20 cellular contexts compared by ENCODE assay signal in the genomic region with DNA sequence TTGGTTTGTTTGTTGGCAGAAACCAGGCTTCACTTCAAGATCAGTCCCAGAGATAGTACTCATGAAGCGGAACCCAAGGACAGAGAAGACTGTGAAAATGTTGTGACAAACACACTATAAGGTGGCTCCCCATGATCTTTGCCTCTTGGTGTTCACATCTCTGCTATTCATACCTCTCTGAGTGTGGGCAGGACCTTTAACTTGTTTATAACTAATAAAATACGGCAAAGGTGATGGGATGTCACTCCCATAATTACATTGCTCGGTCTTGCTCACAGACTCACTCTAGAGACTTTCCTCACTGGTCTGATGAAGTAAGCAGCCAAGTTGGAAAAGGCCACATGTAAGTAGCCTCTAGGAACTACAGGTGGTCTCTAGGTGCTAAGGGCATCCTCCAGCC. TPM values are rescaled to one million over a fixed set of nuclear protein-coding genes. Genes with fewer than 3 reads are reported as not detected.
A peak's percentile ranks its signal among the peaks of the same experiment; 100 is the strongest.
DNase-seq lines count a peak whose midpoint lies in the region; ATAC-seq and TF ChIP-seq lines count a peak whose summit lies in the region.
"Had no signal": no experiment of that assay in that cellular context is flagged by ENCODE, and none has a peak within 500 bp of the region (broad histone marks: within the 10 kb centered on the region; RNA-seq: fewer than 3 reads in every experiment).

No MANE protein-coding gene starts in this region.

- H3K4me3 Mint-ChIP-seq in MCF 10A (ENCODE audit: unreplicated experiment): no peak overlapping the region
- H3K4me3 Mint-ChIP-seq in effector memory CD8-positive, alpha-beta T cell: no peak overlapping the region
- H3K4me3 Mint-ChIP-seq: B cell; CD4-positive, alpha-beta T cell; CD8-positive, alpha-beta T cell had no signal

- DNase-seq in breast epithelium (ENCODE audit: low spot score in 2 of 2): no peak
- DNase-seq in MCF 10A (ENCODE audit: unreplicated experiment): no peak
- no peak for DNase-seq in left colon
- no peak for DNase-seq in transverse colon
- DNase-seq in NCI-H1048 (lab: John Stamatoyannopoulos, UW): no peak
- no peak for DNase-seq in effector memory CD8-positive, alpha-beta T cell
- DNase-seq: AML-193; Caco-2; Calu3; CD4-positive, alpha-beta T cell; CD8-positive, alpha-beta T cell; DMS79 treated with DMSO at 0.1 percent for 48 hours; GF-D8 had no signal

- H3K36me3 ChIP-seq in breast epithelium (no peaks in the 10 kb centered on the region), parathyroid adenoma (ENCODE audit: control insufficient read depth, insufficient read depth, low read length) (no peaks in the 10 kb centered on the region), transverse colon (no peaks in the 10 kb centered on the region)
- H3K36me3 ChIP-seq: BLaER1 treated with 17β-estradiol and CSF1 and Interleukin-3, amounts not matched to agents 10 nM and 100 nM had no signal

- peaks cover under 1% of the 10 kb centered on the region for H3K4me1 Mint-ChIP-seq in MCF 10A (ENCODE audit: insufficient read depth, unreplicated experiment)
- no peaks in the 10 kb centered on the region for H3K4me1 Mint-ChIP-seq in effector memory CD8-positive, alpha-beta T cell (ENCODE audit: low read depth in 2 of 2)
- H3K4me1 Mint-ChIP-seq: B cell had no signal

- H2AFZ ChIP-seq in parathyroid adenoma: no peak overlapping the region

- H3K27me3 Mint-ChIP-seq in MCF 10A (ENCODE audit: insufficient read depth, unreplicated experiment): no peaks in the 10 kb centered on the region
- H3K27me3 Mint-ChIP-seq in effector memory CD8-positive, alpha-beta T cell: peaks cover 0 to 8% of the 10 kb centered on the region in 2 donors
- H3K27me3 Mint-ChIP-seq: B cell; CD4-positive, alpha-beta T cell had no signal

- no peak overlapping the region for H3K9ac ChIP-seq in parathyroid adenoma
- H3K9ac ChIP-seq: BLaER1 treated with 17β-estradiol and CSF1 and Interleukin-3, amounts not matched to agents 10 nM and 100 nM had no signal

- H3K36me3 Mint-ChIP-seq in MCF 10A (ENCODE audit: insufficient read depth, unreplicated experiment): no peaks in the 10 kb centered on the region
- no peaks in the 10 kb centered on the region for H3K36me3 Mint-ChIP-seq in effector memory CD8-positive, alpha-beta T cell (ENCODE audit: insufficient read depth)
- H3K36me3 Mint-ChIP-seq: CD8-positive, alpha-beta T cell had no signal

- CTCF ChIA-PET in MCF 10A (lab: Yijun Ruan, JAX): no interaction called here

- POLR2A ChIA-PET in MCF 10A (lab: Yijun Ruan, JAX): interaction anchor here (0.9 to 1.1 kb wide), 3 partner anchors 18 to 27 kb away, joined by 3 read pairs; no protein-coding TSS in a partner anchor

- H3K27me3 ChIP-seq in breast epithelium (no peaks in the 10 kb centered on the region), parathyroid adenoma (ENCODE audit: control insufficient read depth, insufficient read depth, low read length) (no peaks in the 10 kb centered on the region), transverse colon (no peaks in the 10 kb centered on the region)
- H3K27me3 ChIP-seq: BLaER1 treated with 17β-estradiol and CSF1 and Interleukin-3, amounts not matched to agents 10 nM and 100 nM had no signal

- in situ Hi-C loops in transverse colon (cut with MboI; ENCODE audit: low pct_ligation_motif_present in 1 of 4, low pct_unique_long_range_greater_than_20kb in 1 of 4, low sequenced_read_pairs in 3 of 4): no loop called here

- H3K27ac Mint-ChIP-seq in MCF 10A (ENCODE audit: low read depth, unreplicated experiment): no peak overlapping the region
- H3K27ac Mint-ChIP-seq in effector memory CD8-positive, alpha-beta T cell: no peak overlapping the region
- H3K27ac Mint-ChIP-seq: B cell; CD4-positive, alpha-beta T cell; CD8-positive, alpha-beta T cell had no signal

- TF ChIP-seq POLR2A in breast epithelium (IDR thresholded peaks at IDR 0.05) (no peak), transverse colon (IDR thresholded peaks at IDR 0.05) (peak; percentile 35)

- H3K9me3 Mint-ChIP-seq in MCF 10A (ENCODE audit: unreplicated experiment): no peaks in the 10 kb centered on the region
- H3K9me3 Mint-ChIP-seq in effector memory CD8-positive, alpha-beta T cell: no peaks in the 10 kb centered on the region
- H3K9me3 Mint-ChIP-seq: CD4-positive, alpha-beta T cell; CD8-positive, alpha-beta T cell had no signal

- H3K4me3 ChIP-seq in breast epithelium (no peak overlapping the region), parathyroid adenoma (ENCODE audit: low read depth, low read length) (no peak overlapping the region), transverse colon (no peak overlapping the region)
- H3K4me3 ChIP-seq: A549; BLaER1 treated with 17β-estradiol and CSF1 and Interleukin-3, amounts not matched to agents 10 nM and 100 nM had no signal

- no TSS peak for BruUV-seq in MCF 10A (replicated peaks; lab: Mats Ljungman, UMichigan)

- peak overlapping the region; percentile 28 to 66 for H3K27ac ChIP-seq in breast epithelium
- no peak overlapping the region for H3K27ac ChIP-seq in parathyroid adenoma
- peak overlapping the region in 3 of 4 donors; percentile 11 to 50 (median 30) for H3K27ac ChIP-seq in transverse colon
- H3K27ac ChIP-seq: 22Rv1; A549; BLaER1 treated with 17β-estradiol and CSF1 and Interleukin-3, amounts not matched to agents 10 nM and 100 nM; C4-2B had no signal

- H3K9me3 ChIP-seq in breast epithelium (no peaks in the 10 kb centered on the region), parathyroid adenoma (ENCODE audit: control insufficient read depth, low read length) (no peaks in the 10 kb centered on the region), transverse colon (peaks cover 0 to 3% of the 10 kb centered on the region in 2 donors)
- H3K9me3 ChIP-seq: A549 had no signal

- 77 to 94% methylated on average over 2 to 3 of the region's 3 CpGs for WGBS in transverse colon (ENCODE audit: low coverage in 1 of 2), 2 donors

- intact Hi-C loops in breast epithelium (cut with DNase I; ENCODE audit: low total_unique reads) (no loop called here), MCF 10A (cut with micrococcal nuclease) (no loop called here), left colon (cut with DNase I, micrococcal nuclease) (no loop called here), transverse colon (cut with DNase I; ENCODE audit: low total_unique reads) (no loop called here)

- TF ChIP-seq CTCF in breast epithelium (IDR thresholded peaks at IDR 0.05): no peak
- TF ChIP-seq CTCF in MCF 10A (IDR thresholded peaks at IDR 0.05; ENCODE audit: unreplicated experiment): no peak
- TF ChIP-seq CTCF in parathyroid adenoma (IDR thresholded peaks at IDR 0.05): no peak
- TF ChIP-seq CTCF in transverse colon (IDR thresholded peaks at IDR 0.05): no peak

- peak; percentile 98 for ATAC-seq in left colon
- ATAC-seq in effector memory CD8-positive, alpha-beta T cell (replicated peaks): no peak
- no peak for ATAC-seq in GM21423 (IDR thresholded peaks at IDR 0.05; ENCODE audit: unreplicated experiment)
- ATAC-seq: A549; CD8-positive, alpha-beta T cell had no signal

- no peaks in the 10 kb centered on the region for H3K79me2 ChIP-seq in parathyroid adenoma

- H3K4me2 ChIP-seq in parathyroid adenoma (ENCODE audit: low read length): peak overlapping the region; percentile 21
- H3K4me2 ChIP-seq: A549; BLaER1 treated with 17β-estradiol and CSF1 and Interleukin-3, amounts not matched to agents 10 nM and 100 nM had no signal

- H3K4me1 ChIP-seq in breast epithelium: no peaks in the 10 kb centered on the region
- no peaks in the 10 kb centered on the region for H3K4me1 ChIP-seq in parathyroid adenoma
- peaks cover 0 to 5% (median 2%) of the 10 kb centered on the region in 4 donors for H3K4me1 ChIP-seq in transverse colon
- H3K4me1 ChIP-seq: A549; BLaER1 treated with 17β-estradiol and CSF1 and Interleukin-3, amounts not matched to agents 10 nM and 100 nM; Caco-2 had no signal

- TF ChIP-seq EP300 in transverse colon (IDR thresholded peaks at IDR 0.05; ENCODE audit: low read depth): no peak

RNA-seq across cellular contexts. Expression of gene UGP2, which starts 30.6 kb away (rescaled TPM):
- 100 to 1,000 TPM; 147 to 337 (median 204) TPM for total RNA-seq in breast epithelium
- total RNA-seq in MCF 10A (2022): 77.3 and 78.4 TPM in 2 replicates
- 100 to 1,000 TPM; 519 to 600 TPM for total RNA-seq in left colon
- total RNA-seq in transverse colon: 100 to 1,000 TPM in 3 of 4 donors, 10 to 100 TPM in 1; 62.3 to 352 (median 235) TPM
